8 cellular contexts compared by ENCODE assay signal in genomic region chr5:125043781-125044391, GRCh38.
A peak's percentile ranks its signal among the peaks of the same experiment; 100 is the strongest.
DNase-seq lines count a peak whose midpoint lies in the region; ATAC-seq and TF ChIP-seq lines count a peak whose summit lies in the region.

No MANE protein-coding gene starts in this region.

- no peaks in the 10 kb centered on the region for H3K9me3 ChIP-seq in hepatocyte (ENCODE audit: low read depth)
- H3K9me3 ChIP-seq in upper lobe of right lung: no peaks in the 10 kb centered on the region

- peaks cover 18% of the 10 kb centered on the region for H3K4me1 ChIP-seq in hepatocyte (ENCODE audit: insufficient read depth)
- H3K4me1 ChIP-seq in upper lobe of right lung: peaks cover 6% of the 10 kb centered on the region

- H3K27ac Mint-ChIP-seq in T-cell: no peak overlapping the region

- intact Hi-C loops in upper lobe of right lung (cut with DNase I): no loop called here

- H3K9me3 Mint-ChIP-seq in T-cell: no peaks in the 10 kb centered on the region

- H3K36me3 Mint-ChIP-seq in T-cell: no peaks in the 10 kb centered on the region

- no peaks in the 10 kb centered on the region for H3K4me1 Mint-ChIP-seq in T-cell

- H3K79me2 ChIP-seq in hepatocyte: no peaks in the 10 kb centered on the region

- H3K9me2 ChIP-seq in hepatocyte (replicated peaks; ENCODE audit: insufficient read depth): no peaks in the 10 kb centered on the region

- no peak for TF ChIP-seq CTCF in hepatocyte (IDR thresholded peaks at IDR 0.05; ENCODE audit: poor library complexity)
- TF ChIP-seq CTCF in upper lobe of right lung (IDR thresholded peaks at IDR 0.05): no peak

- H2AFZ ChIP-seq in hepatocyte: no peak overlapping the region

- CTCF ChIA-PET in T-cell (lab: Charles Lee): no interaction called here

- POLR2A ChIA-PET in T-cell (lab: Charles Lee): no interaction called here

- H4K20me1 ChIP-seq in hepatocyte (ENCODE audit: insufficient read depth, poor library complexity, severe bottlenecking): no peaks in the 10 kb centered on the region

- H3K4me2 ChIP-seq in hepatocyte: no peak overlapping the region

- WGBS in hepatocyte (ENCODE audit: low lambda C conversion rate, missing lambda C conversion rate): 74% methylated on average over 8 of the region's 8 CpGs

- DNase-seq in NCI-H748 (lab: John Stamatoyannopoulos, UW; ENCODE audit: unreplicated experiment): peak; percentile 36
- DNase-seq in NCI-H748 treated with DMSO at 0.1 percent for 48 hours (lab: John Stamatoyannopoulos, UW): no peak
- DNase-seq in hepatocyte (ENCODE audit: low spot score): peak; percentile 21
- peak; percentile 62 for DNase-seq in upper lobe of right lung
- no peak for DNase-seq in T-cell
- DNase-seq in islet precursor cell: no peak

- no peaks in the 10 kb centered on the region for H3K27me3 Mint-ChIP-seq in T-cell

- H3K27ac ChIP-seq in hepatocyte: no peak overlapping the region
- no peak overlapping the region for H3K27ac ChIP-seq in upper lobe of right lung

- H3K36me3 ChIP-seq in hepatocyte (replicated peaks; ENCODE audit: insufficient read depth, low read depth) (no peaks in the 10 kb centered on the region), upper lobe of right lung (no peaks in the 10 kb centered on the region)

- H3K27me3 ChIP-seq in hepatocyte: no peaks in the 10 kb centered on the region
- H3K27me3 ChIP-seq in upper lobe of right lung: no peaks in the 10 kb centered on the region

- H3K4me3 ChIP-seq in hepatocyte (no peak overlapping the region), upper lobe of right lung (no peak overlapping the region)

- H3K4me3 Mint-ChIP-seq in T-cell: no peak overlapping the region

- peak; percentile 90 for ATAC-seq in SK-N-SH treated with all-trans-retinoic acid at 6 μM for 48 hours
- peak; percentile 63 for ATAC-seq in upper lobe of right lung
- no peak for ATAC-seq in T-cell (replicated peaks in 1 of 4)
- ATAC-seq in HG03565 (IDR thresholded peaks at IDR 0.05; ENCODE audit: unreplicated experiment): no peak

TF ChIP-seq in SK-N-SH treated with all-trans-retinoic acid at 6 μM for 48 hours, 23 proteins besides CTCF, POLR2A, EP300 and RAD21 (continues in another document):
- TF ChIP-seq PPARA (CRISPR knock-in tag; IDR thresholded peaks at IDR 0.05; ENCODE audit: borderline replicate concordance): no peak
- peak; percentile 94 for TF ChIP-seq ISL1 (CRISPR knock-in tag; IDR thresholded peaks at IDR 0.05)
- TF ChIP-seq BACH2 (CRISPR knock-in tag; IDR thresholded peaks at IDR 0.05; ENCODE audit: borderline replicate concordance): no peak
- TF ChIP-seq CSDC2 (CRISPR knock-in tag; IDR thresholded peaks at IDR 0.05): no peak
- TF ChIP-seq CREB5 (CRISPR knock-in tag; IDR thresholded peaks at IDR 0.05; ENCODE audit: low read depth): peak; percentile 85
- TF ChIP-seq OSR1 (CRISPR knock-in tag; IDR thresholded peaks at IDR 0.05): no peak
- TF ChIP-seq CSRNP3 (CRISPR knock-in tag; IDR thresholded peaks at IDR 0.05): 0 out of 2 replicates have a peak, but pooled peaks have one; percentile 73
- peak; percentile 76 for TF ChIP-seq TCF4 (CRISPR knock-in tag; IDR thresholded peaks at IDR 0.05; ENCODE audit: borderline replicate concordance)
- TF ChIP-seq SNAI2 (CRISPR knock-in tag; IDR thresholded peaks at IDR 0.05): no peak
- no peak; the same call in 1 of the 2 replicates for TF ChIP-seq ZNF565 (CRISPR knock-in tag; conservative IDR thresholded peaks at IDR 0.05; ENCODE audit: low read depth)
- TF ChIP-seq GLIS3 (CRISPR knock-in tag; IDR thresholded peaks at IDR 0.05): no peak
- 0 out of 2 replicates have a peak, but pooled peaks have one; percentile 15 for TF ChIP-seq POU6F1 (CRISPR knock-in tag; IDR thresholded peaks at IDR 0.05; ENCODE audit: borderline replicate concordance, low read depth)
- TF ChIP-seq ESRRG (CRISPR knock-in tag; IDR thresholded peaks at IDR 0.05): 0 out of 2 replicates have a peak, but pooled peaks have one; percentile 32
- no peak for TF ChIP-seq ZFP30 (CRISPR knock-in tag; IDR thresholded peaks at IDR 0.05)
- 0 out of 2 replicates have a peak, but pooled peaks have one; percentile 10 for TF ChIP-seq ZNF8 (CRISPR knock-in tag; IDR thresholded peaks at IDR 0.05)
- peak; percentile 80; the same call in 1 of the 2 replicates for TF ChIP-seq ZC3H10 (CRISPR knock-in tag; IDR thresholded peaks at IDR 0.05)
- 0 out of 2 replicates have a peak, but pooled peaks have one; percentile 54 for TF ChIP-seq ZFP3 (CRISPR knock-in tag; IDR thresholded peaks at IDR 0.05)
- TF ChIP-seq, protein P1, sequence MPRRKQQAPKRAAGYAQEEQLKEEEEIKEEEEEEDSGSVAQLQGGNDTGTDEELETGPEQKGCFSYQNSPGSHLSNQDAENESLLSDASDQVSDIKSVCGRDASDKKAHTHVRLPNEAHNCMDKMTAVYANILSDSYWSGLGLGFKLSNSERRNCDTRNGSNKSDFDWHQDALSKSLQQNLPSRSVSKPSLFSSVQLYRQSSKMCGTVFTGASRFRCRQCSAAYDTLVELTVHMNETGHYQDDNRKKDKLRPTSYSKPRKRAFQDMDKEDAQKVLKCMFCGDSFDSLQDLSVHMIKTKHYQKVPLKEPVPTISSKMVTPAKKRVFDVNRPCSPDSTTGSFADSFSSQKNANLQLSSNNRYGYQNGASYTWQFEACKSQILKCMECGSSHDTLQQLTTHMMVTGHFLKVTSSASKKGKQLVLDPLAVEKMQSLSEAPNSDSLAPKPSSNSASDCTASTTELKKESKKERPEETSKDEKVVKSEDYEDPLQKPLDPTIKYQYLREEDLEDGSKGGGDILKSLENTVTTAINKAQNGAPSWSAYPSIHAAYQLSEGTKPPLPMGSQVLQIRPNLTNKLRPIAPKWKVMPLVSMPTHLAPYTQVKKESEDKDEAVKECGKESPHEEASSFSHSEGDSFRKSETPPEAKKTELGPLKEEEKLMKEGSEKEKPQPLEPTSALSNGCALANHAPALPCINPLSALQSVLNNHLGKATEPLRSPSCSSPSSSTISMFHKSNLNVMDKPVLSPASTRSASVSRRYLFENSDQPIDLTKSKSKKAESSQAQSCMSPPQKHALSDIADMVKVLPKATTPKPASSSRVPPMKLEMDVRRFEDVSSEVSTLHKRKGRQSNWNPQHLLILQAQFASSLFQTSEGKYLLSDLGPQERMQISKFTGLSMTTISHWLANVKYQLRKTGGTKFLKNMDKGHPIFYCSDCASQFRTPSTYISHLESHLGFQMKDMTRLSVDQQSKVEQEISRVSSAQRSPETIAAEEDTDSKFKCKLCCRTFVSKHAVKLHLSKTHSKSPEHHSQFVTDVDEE (CRISPR knock-in tag; IDR thresholded peaks at IDR 0.05): peak; percentile 93
- TF ChIP-seq, protein P2, sequence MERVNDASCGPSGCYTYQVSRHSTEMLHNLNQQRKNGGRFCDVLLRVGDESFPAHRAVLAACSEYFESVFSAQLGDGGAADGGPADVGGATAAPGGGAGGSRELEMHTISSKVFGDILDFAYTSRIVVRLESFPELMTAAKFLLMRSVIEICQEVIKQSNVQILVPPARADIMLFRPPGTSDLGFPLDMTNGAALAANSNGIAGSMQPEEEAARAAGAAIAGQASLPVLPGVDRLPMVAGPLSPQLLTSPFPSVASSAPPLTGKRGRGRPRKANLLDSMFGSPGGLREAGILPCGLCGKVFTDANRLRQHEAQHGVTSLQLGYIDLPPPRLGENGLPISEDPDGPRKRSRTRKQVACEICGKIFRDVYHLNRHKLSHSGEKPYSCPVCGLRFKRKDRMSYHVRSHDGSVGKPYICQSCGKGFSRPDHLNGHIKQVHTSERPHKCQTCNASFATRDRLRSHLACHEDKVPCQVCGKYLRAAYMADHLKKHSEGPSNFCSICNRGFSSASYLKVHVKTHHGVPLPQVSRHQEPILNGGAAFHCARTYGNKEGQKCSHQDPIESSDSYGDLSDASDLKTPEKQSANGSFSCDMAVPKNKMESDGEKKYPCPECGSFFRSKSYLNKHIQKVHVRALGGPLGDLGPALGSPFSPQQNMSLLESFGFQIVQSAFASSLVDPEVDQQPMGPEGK (CRISPR knock-in tag; IDR thresholded peaks at IDR 0.05; ENCODE audit: borderline replicate concordance): peak; percentile 54

Comparison
In these comparisons a context has a peak if more than half of its experiments do, and no peak if none do; other contexts are left out.
1. DNase-seq: peak in NCI-H748 (single experiment), hepatocyte (single experiment) and upper lobe of right lung (single experiment); none in NCI-H748 treated with DMSO at 0.1 percent for 48 hours (single experiment), T-cell (0 of 34) and islet precursor cell (single experiment).
2. ATAC-seq: peak in SK-N-SH treated with all-trans-retinoic acid at 6 μM for 48 hours (single experiment) and upper lobe of right lung (single experiment); none in T-cell (0 of 4) and HG03565 (single experiment).